Comparison of ENCODE assay signal across 22 cellular contexts in genomic region chr9:134191455-134192209, GRCh38. TPM values are rescaled to one million over a fixed set of nuclear protein-coding genes. Genes with fewer than 3 reads are reported as not detected.
DNase-seq lines count a peak whose midpoint lies in the region; ATAC-seq and TF ChIP-seq lines count a peak whose summit lies in the region.
"Had no signal": no experiment of that assay in that cellular context is flagged by ENCODE, and none has a peak within 500 bp of the region (broad histone marks: within the 10 kb centered on the region; RNA-seq: fewer than 3 reads in every experiment).

No MANE protein-coding gene starts in this region.

- intact Hi-C loops in right cardiac atrium (cut with DNase I) (no loop called here), left ventricle myocardium superior (cut with micrococcal nuclease) (no loop called here), aorta (cut with DNase I) (no loop called here), Calu3 (cut with micrococcal nuclease; ENCODE audit: unreplicated experiment) (no loop called here)

- H3K4me1 Mint-ChIP-seq in endodermal cell (no peaks in the 10 kb centered on the region), Calu3 (ENCODE audit: low read depth, unreplicated experiment) (no peaks in the 10 kb centered on the region)

- WGBS in right cardiac atrium: 92% methylated on average over 6 of the region's 6 CpGs
- 91 to 95% methylated on average over 5 to 6 of the region's 6 CpGs for WGBS in endodermal cell (ENCODE audit: insufficient coverage in 1 of 2, insufficient read length in 1 of 2), 2 experiments
- 91 to 92% methylated on average over 6 of the region's 6 CpGs for WGBS in aorta, 2 donors

- H3K27ac ChIP-seq in right cardiac atrium (ENCODE audit: low read length) (no peak overlapping the region), endodermal cell (ENCODE audit: low read depth, low read length) (no peak overlapping the region), osteoblast (ENCODE audit: low read depth, low read length) (no peak overlapping the region), aorta (ENCODE audit: low read depth in 1 of 2, low read length in 2 of 2) (no peak overlapping the region)
- H3K27ac ChIP-seq: A549 had no signal

- no peak overlapping the region for H3K9ac ChIP-seq in endodermal cell (ENCODE audit: extremely low read depth, low read length, poor library complexity, severe bottlenecking)

- no peaks in the 10 kb centered on the region for H3K79me2 ChIP-seq in osteoblast (ENCODE audit: insufficient read depth, low read length)

- H3K27me3 ChIP-seq in right cardiac atrium (ENCODE audit: control insufficient read depth, insufficient read depth) (no peaks in the 10 kb centered on the region), endodermal cell (ENCODE audit: control insufficient read depth, insufficient read depth, low read length, poor library complexity, severe bottlenecking) (no peaks in the 10 kb centered on the region), osteoblast (ENCODE audit: insufficient read depth, low read length) (peaks cover 8% of the 10 kb centered on the region), aorta (ENCODE audit: control insufficient read depth in 1 of 2, insufficient read depth in 2 of 2, low read length in 1 of 2) (no peaks in the 10 kb centered on the region)

- no TSS peak for BruUV-seq in Calu3 (replicated peaks; lab: Mats Ljungman, UMichigan)

- H3K9me3 Mint-ChIP-seq in endodermal cell: no peaks in the 10 kb centered on the region
- H3K9me3 Mint-ChIP-seq in Calu3 (ENCODE audit: low read depth, unreplicated experiment): no peaks in the 10 kb centered on the region

- H3K4me3 ChIP-seq in right cardiac atrium (ENCODE audit: low read length) (no peak overlapping the region), endodermal cell (ENCODE audit: low read length) (no peak overlapping the region), osteoblast (ENCODE audit: insufficient read depth, low read length) (no peak overlapping the region), aorta (ENCODE audit: low read length in 2 of 2) (no peak overlapping the region)
- H3K4me3 ChIP-seq: A549 had no signal

- CTCF ChIA-PET in Calu3 (lab: Charles Lee): no interaction called here

- no peak for TF ChIP-seq CTCF in endodermal cell (conservative IDR thresholded peaks at IDR 0.05)
- TF ChIP-seq CTCF in osteoblast (IDR thresholded peaks at IDR 0.05; ENCODE audit: extremely low read depth, low read depth, low read length): no peak
- no peak for TF ChIP-seq CTCF in Calu3 (IDR thresholded peaks at IDR 0.05; ENCODE audit: unreplicated experiment)

- ATAC-seq in right cardiac atrium: no peak
- ATAC-seq in left ventricle myocardium superior: no peak
- no peak for ATAC-seq in aorta (ENCODE audit: low FRiP score)
- ATAC-seq: A549 had no signal

- H3K4me3 Mint-ChIP-seq in endodermal cell (no peak overlapping the region), Calu3 (ENCODE audit: low read depth, unreplicated experiment) (no peak overlapping the region)
- H3K4me3 Mint-ChIP-seq: CD14-positive monocyte had no signal

- no peak overlapping the region for H3K4me2 ChIP-seq in osteoblast (ENCODE audit: insufficient read depth, low read length)
- H3K4me2 ChIP-seq: A549 had no signal

- H3K9me3 ChIP-seq in right cardiac atrium (ENCODE audit: control insufficient read depth, low read length): no peaks in the 10 kb centered on the region
- no peaks in the 10 kb centered on the region for H3K9me3 ChIP-seq in endodermal cell (ENCODE audit: control insufficient read depth, low read length)
- H3K9me3 ChIP-seq in osteoblast (ENCODE audit: low read depth, low read length): no peaks in the 10 kb centered on the region
- H3K9me3 ChIP-seq in aorta (ENCODE audit: control insufficient read depth, low read length): no peaks in the 10 kb centered on the region
- H3K9me3 ChIP-seq: A549 had no signal

- peaks cover 5% of the 10 kb centered on the region for H3K4me1 ChIP-seq in right cardiac atrium (ENCODE audit: control insufficient read depth, insufficient read depth, low read length)
- no peaks in the 10 kb centered on the region for H3K4me1 ChIP-seq in endodermal cell (ENCODE audit: control insufficient read depth, insufficient read depth, low read length)
- H3K4me1 ChIP-seq in osteoblast (ENCODE audit: insufficient read depth, low read length): no peaks in the 10 kb centered on the region
- H3K4me1 ChIP-seq in aorta (ENCODE audit: control insufficient read depth in 1 of 2, insufficient read depth in 2 of 2, low read length in 2 of 2): no peaks in the 10 kb centered on the region
- H3K4me1 ChIP-seq: A549 had no signal

- H3K27me3 Mint-ChIP-seq in endodermal cell (ENCODE audit: insufficient read depth) (no peaks in the 10 kb centered on the region), Calu3 (ENCODE audit: unreplicated experiment) (peaks cover 57% of the 10 kb centered on the region)

- H2AFZ ChIP-seq in osteoblast (ENCODE audit: low read length): no peak overlapping the region

- DNase-seq in right cardiac atrium (peak in 2 of 3 donors; percentile 4 to 24), left ventricle myocardium superior (no peak), endodermal cell (peak; percentile 21), osteoblast (ENCODE audit: insufficient read length, low spot score, missing footprints) (peak; percentile 6), aorta (peak; percentile 9 to 24), OCI-M2 (lab: John Stamatoyannopoulos, UW; ENCODE audit: unreplicated experiment) (no peak), NCI-H2196 treated with DMSO at 0.1 percent for 48 hours (lab: John Stamatoyannopoulos, UW; ENCODE audit: unreplicated experiment) (no peak), Calu3 (no peak)
- DNase-seq: COR-L47; EL; Kasumi-1; MM.1S; NCI-H1105; NCI-H1694; NCI-H226; NCI-H526 treated with DMSO at 0.1 percent for 48 hours; NK-92 treated with Interleukin-12 subunit alpha and Interleukin-12 subunit beta, amount 100 ng/mL, for 24 hours; SIG-M5 had no signal

- no peak overlapping the region for H3K27ac Mint-ChIP-seq in endodermal cell
- no peak overlapping the region for H3K27ac Mint-ChIP-seq in Calu3 (ENCODE audit: unreplicated experiment)
- H3K27ac Mint-ChIP-seq: CD14-positive monocyte had no signal

- H4K20me1 ChIP-seq in osteoblast (ENCODE audit: insufficient read depth, low read length): no peaks in the 10 kb centered on the region

- H3K36me3 Mint-ChIP-seq in endodermal cell (ENCODE audit: low read depth) (no peaks in the 10 kb centered on the region), Calu3 (ENCODE audit: insufficient read depth, unreplicated experiment) (no peaks in the 10 kb centered on the region)

- H3K36me3 ChIP-seq in endodermal cell (ENCODE audit: control insufficient read depth, insufficient read depth, low read length) (no peaks in the 10 kb centered on the region), osteoblast (ENCODE audit: insufficient read depth, low read length) (no peaks in the 10 kb centered on the region), aorta (ENCODE audit: control insufficient read depth in 1 of 2, insufficient read depth in 2 of 2, low read length in 1 of 2) (no peaks in the 10 kb centered on the region)

RNA-seq across cellular contexts. Expression of gene RNU6ATAC, which starts 27.3 kb away (rescaled TPM):
- total RNA-seq in right cardiac atrium (100 to 1,000 TPM; 146 to 251 (median 243) TPM), left ventricle myocardium superior (94.3 TPM), endodermal cell (100 to 1,000 TPM; 115 to 156 TPM), osteoblast (not detected in 2 replicates), aorta (100 to 1,000 TPM; 119 to 181 TPM), Calu3 (2022) (32.4 and 111 TPM in 2 replicates)
- polyA plus RNA-seq in right cardiac atrium (not detected), aorta (not detected)
- polyA plus RNA-seq in endodermal cell (2013, experiment 1 of 2): 17,848 TPM
- polyA plus RNA-seq in endodermal cell (2013, experiment 2 of 2): 19,941 TPM
- total RNA-seq: H4, RPMI7951 had no signal
- polyA plus RNA-seq: A549, CD14-positive monocyte had no signal

RNA-seq across cellular contexts. Expression of gene WDR5, which starts 55.8 kb away (rescaled TPM):
- total RNA-seq in right cardiac atrium (10 to 100 TPM; 15.4 to 18.3 (median 17.7) TPM), left ventricle myocardium superior (19.6 TPM), endodermal cell (10 to 100 TPM; 53.8 to 57.2 TPM), osteoblast (17.4 and 17.7 TPM in 2 replicates), aorta (10 to 100 TPM; 15.4 to 25.1 TPM), Calu3 (2022) (27.5 and 30.1 TPM in 2 replicates)
- polyA plus RNA-seq in right cardiac atrium (13.3 TPM), aorta (10 to 100 TPM; 11.5 to 14.9 TPM)
- 41.9 TPM for polyA plus RNA-seq in endodermal cell (2013, experiment 1 of 2)
- polyA plus RNA-seq in endodermal cell (2013, experiment 2 of 2): 36.8 TPM

Comparison
In these comparisons a context has a peak if more than half of its experiments do, and no peak if none do; other contexts are left out.
1. DNase-seq: peak in right cardiac atrium (2 of 3), endodermal cell (single experiment), osteoblast (single experiment) and aorta (2 of 2); none in left ventricle myocardium superior (single experiment), OCI-M2 (single experiment), NCI-H2196 treated with DMSO at 0.1 percent for 48 hours (single experiment) and Calu3 (single experiment).
2. RNA of gene RNU6ATAC, which starts 27.3 kb away (total RNA-seq): 146 to 251 TPM in right cardiac atrium, 119 to 181 TPM in aorta, 115 to 156 TPM in endodermal cell, 94.3 TPM in left ventricle myocardium superior (single experiment) and 32.4 to 111 TPM in Calu3; not detected in osteoblast; every median in the first group is over 10 times any median in the second.